21 cellular contexts compared by ENCODE assay signal in the genomic region with DNA sequence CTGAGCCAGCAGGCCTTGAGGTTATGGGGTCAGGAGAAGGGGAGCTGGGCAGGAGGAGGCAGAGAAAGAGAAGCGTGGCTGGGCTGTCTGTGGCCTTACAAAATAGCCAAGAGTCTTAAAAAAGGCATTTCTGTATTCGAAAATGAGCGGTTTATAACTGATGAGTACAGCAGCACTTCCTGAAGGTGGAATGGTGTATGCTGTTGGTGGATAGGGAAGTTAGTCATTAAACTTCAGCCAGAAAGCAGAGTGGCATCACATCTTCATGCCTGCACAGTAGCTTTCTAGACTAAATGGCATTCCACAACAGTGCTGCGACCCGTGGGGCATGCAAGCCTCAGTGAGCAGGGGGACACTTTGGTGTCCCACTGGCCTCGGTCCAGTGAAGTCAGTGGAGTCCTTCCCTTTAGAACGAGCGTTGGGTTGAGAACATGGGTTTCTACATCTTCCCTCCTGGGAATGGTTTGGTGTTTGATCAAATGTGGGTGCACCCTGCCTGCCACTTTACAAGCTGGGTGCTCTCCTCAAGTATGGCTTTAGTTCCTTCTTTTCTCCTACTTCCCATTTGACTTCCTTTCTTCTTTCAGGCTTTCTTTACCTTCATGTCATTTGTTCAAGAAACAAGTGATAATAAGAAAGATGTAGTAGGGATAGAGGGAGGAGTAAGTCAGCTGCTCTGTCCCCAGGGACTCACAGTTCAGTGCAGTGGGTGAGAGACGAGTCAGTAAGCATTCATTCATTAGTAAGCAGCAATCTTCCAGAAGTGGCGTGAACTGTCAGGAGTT.
DNase-seq lines count a peak whose midpoint lies in the region; ATAC-seq and TF ChIP-seq lines count a peak whose summit lies in the region.
"Had no signal": no experiment of that assay in that cellular context is flagged by ENCODE, and none has a peak within 500 bp of the region (broad histone marks: within the 10 kb centered on the region; RNA-seq: fewer than 3 reads in every experiment).

No MANE protein-coding gene starts in this region.

- no peak for ATAC-seq in HG03108 (IDR thresholded peaks at IDR 0.05; ENCODE audit: unreplicated experiment)
- ATAC-seq in HG03460 (IDR thresholded peaks at IDR 0.05; ENCODE audit: unreplicated experiment): no peak
- ATAC-seq: activated CD4-positive, alpha-beta T cell treated with anti-CD3 and anti-CD28 coated beads for 36 hours; T-helper 17 cell had no signal

- peak; percentile 15 for DNase-seq in SIG-M5 treated with dmso at 0.1 percent for 504 hours (lab: John Stamatoyannopoulos, UW; ENCODE audit: unreplicated experiment)
- no peak for DNase-seq in SIG-M5 (lab: John Stamatoyannopoulos, UW)
- peak; percentile 75 for DNase-seq in MV-4-11 (lab: John Stamatoyannopoulos, UW)
- DNase-seq in colonic mucosa: peak; percentile 19
- peak; percentile 38 for DNase-seq in posterior vena cava (ENCODE audit: low spot score)
- DNase-seq in germinal center (ENCODE audit: low spot score): no peak
- DNase-seq: 8988T; activated CD4-positive, alpha-beta T cell treated with anti-CD3 and anti-CD28 coated beads for 36 hours; activated CD8-positive, alpha-beta memory T cell treated with anti-CD3 and anti-CD28 coated beads, Interleukin-2, amount 50 U/mL, for 48 hours; activated naive CD4-positive, alpha-beta T cell treated with Interleukin-2 at 50 U/mL for 16 hours; CD8-positive, alpha-beta memory T cell; cortex of kidney; erythroblast; midbrain; NCI-H2081 treated with DMSO at 0.1 percent for 48 hours; NCI-H524; T-helper 17 cell; upper lobe of left lung had no signal

- H3K27ac ChIP-seq in colonic mucosa: no peak overlapping the region

- peaks cover 6% of the 10 kb centered on the region for H3K4me1 ChIP-seq in colonic mucosa

- H3K9ac ChIP-seq in colonic mucosa (ENCODE audit: low read depth in 2 of 2, low read length in 2 of 2): no peak overlapping the region

- intact Hi-C loops in colonic mucosa (cut with DNase I): loop anchor here (5.0 to 10.0 kb wide), 2 partner anchors 50 to 103 kb away; a partner anchor contains a TSS
- intact Hi-C loops in posterior vena cava (cut with DNase I): loop anchor here in 1 of 2 donors (10.0 kb wide), 1 partner anchor 120 kb away; no protein-coding TSS in a partner anchor

- no peaks in the 10 kb centered on the region for H3K27me3 ChIP-seq in colonic mucosa
- H3K27me3 ChIP-seq: heart left ventricle, upper lobe of left lung had no signal

- TF ChIP-seq CTCF in colonic mucosa (IDR thresholded peaks at IDR 0.05): no peak

- no peaks in the 10 kb centered on the region for H3K9me3 ChIP-seq in colonic mucosa
- H3K9me3 ChIP-seq: heart left ventricle, upper lobe of left lung had no signal

- H3K4me3 ChIP-seq in colonic mucosa: no peak overlapping the region
- H3K4me3 ChIP-seq: heart left ventricle, upper lobe of left lung had no signal

- no peaks in the 10 kb centered on the region for H3K36me3 ChIP-seq in colonic mucosa

Comparison
In these comparisons a context has a peak if more than half of its experiments do, and no peak if none do; other contexts are left out.
1. DNase-seq: peak in SIG-M5 treated with dmso at 0.1 percent for 504 hours (single experiment), MV-4-11 (single experiment), colonic mucosa (single experiment) and posterior vena cava (single experiment); none in SIG-M5 (single experiment) and germinal center (single experiment).